Comparison of ENCODE assay signal across 21 cellular contexts in the genomic region with DNA sequence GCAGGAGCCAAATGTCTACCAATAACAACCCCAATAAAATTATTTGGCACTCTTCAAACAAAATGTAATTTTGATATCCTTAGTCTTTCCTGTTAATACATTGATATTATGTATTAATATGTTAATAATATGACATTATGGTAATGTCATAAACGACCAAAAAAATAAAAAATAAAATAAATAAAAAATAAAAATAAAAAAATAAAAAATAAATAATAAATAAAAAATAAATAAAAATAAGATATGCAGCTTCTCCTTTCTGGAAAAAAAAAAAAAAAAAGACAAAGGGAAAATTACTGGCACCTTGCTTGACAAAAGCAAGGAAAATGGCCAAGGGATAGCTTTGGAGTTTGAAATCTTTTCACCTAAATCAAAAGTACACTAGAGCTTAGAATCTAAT.
DNase-seq lines count a peak whose midpoint lies in the region; ATAC-seq, FAIRE-seq and TF ChIP-seq lines count a peak whose summit lies in the region.
"Had no signal": no experiment of that assay in that cellular context is flagged by ENCODE, and none has a peak within 500 bp of the region (broad histone marks: within the 10 kb centered on the region; RNA-seq: fewer than 3 reads in every experiment).

No MANE protein-coding gene starts in this region.

- peaks cover 28% of the 10 kb centered on the region for H3K36me3 Mint-ChIP-seq in osteocyte (ENCODE audit: unreplicated experiment)
- no peaks in the 10 kb centered on the region for H3K36me3 Mint-ChIP-seq in activated T-cell treated with anti-CD3 and anti-CD28 coated beads, Interleukin-2, amount 50 U/mL, for 4 hours (ENCODE audit: insufficient read depth)
- H3K36me3 Mint-ChIP-seq: CD4-positive, CD25-positive, alpha-beta regulatory T cell; CD8-positive, alpha-beta memory T cell had no signal

- TF ChIP-seq POLR2A in ovary (IDR thresholded peaks at IDR 0.05) (no peak), uterus (IDR thresholded peaks at IDR 0.05) (no peak)

- no peaks in the 10 kb centered on the region for H3K9me3 Mint-ChIP-seq in osteocyte (ENCODE audit: unreplicated experiment)
- H3K9me3 Mint-ChIP-seq in activated T-cell treated with anti-CD3 and anti-CD28 coated beads, Interleukin-2, amount 50 U/mL, for 4 hours, result no peaks in the 10 kb centered on the region

- H3K4me3 Mint-ChIP-seq in osteocyte (ENCODE audit: unreplicated experiment), result no peak overlapping the region
- no peak overlapping the region for H3K4me3 Mint-ChIP-seq in activated T-cell treated with anti-CD3 and anti-CD28 coated beads, Interleukin-2, amount 50 U/mL, for 4 hours
- H3K4me3 Mint-ChIP-seq: CD4-positive, CD25-positive, alpha-beta regulatory T cell; CD8-positive, alpha-beta memory T cell had no signal

- H3K4me3 ChIP-seq in ovary, result no peak overlapping the region
- no peak overlapping the region for H3K4me3 ChIP-seq in uterus
- H3K4me3 ChIP-seq: GM23248 had no signal

- DNase-seq in RCC 7860 (ENCODE audit: low spot score) (no peak), osteocyte (ENCODE audit: extremely low spot score, unreplicated experiment) (no peak), ovary (no peak), uterus (no peak)
- no peak for DNase-seq in activated T-cell treated with anti-CD3 and anti-CD28 coated beads, Interleukin-2, amount 50 U/mL, for 4 hours
- DNase-seq: ACHN; BE2C; C1 segment of cervical spinal cord; CD4-positive, CD25-positive, alpha-beta regulatory T cell; CD8-positive, alpha-beta memory T cell; COR-L47; DMS 273 treated with DMSO at 0.1 percent for 48 hours; DMS53; DND-41; EL; GM23248; HCEC 1CT had no signal

- no peak for ATAC-seq in activated T-cell treated with anti-CD3 and anti-CD28 coated beads, Interleukin-2, amount 50 U/mL, for 4 hours

- H3K9me3 ChIP-seq in ovary (no peaks in the 10 kb centered on the region), uterus (no peaks in the 10 kb centered on the region)
- H3K9me3 ChIP-seq: BE2C had no signal

- no peak overlapping the region for H3K27ac ChIP-seq in ovary
- H3K27ac ChIP-seq in uterus, result no peak overlapping the region
- H3K27ac ChIP-seq: GM23248, HL-60 had no signal

- 60 to 70% (median 66%) methylated on average over 1 of the region's 1 CpG for WGBS in ovary, 3 donors

- H3K27ac Mint-ChIP-seq in osteocyte (ENCODE audit: unreplicated experiment), result peak overlapping the region; percentile 12
- H3K27ac Mint-ChIP-seq: CD4-positive, CD25-positive, alpha-beta regulatory T cell; CD8-positive, alpha-beta memory T cell had no signal

- H3K4me1 ChIP-seq in ovary (ENCODE audit: insufficient read depth) (no peaks in the 10 kb centered on the region), uterus (no peaks in the 10 kb centered on the region)
- H3K4me1 ChIP-seq: BE2C had no signal

- H3K27me3 ChIP-seq in ovary (no peaks in the 10 kb centered on the region), uterus (no peaks in the 10 kb centered on the region)
- H3K27me3 ChIP-seq: BE2C had no signal

- TF ChIP-seq CTCF in osteocyte (IDR thresholded peaks at IDR 0.05) (no peak), ovary (IDR thresholded peaks at IDR 0.05) (no peak), uterus (IDR thresholded peaks at IDR 0.05) (no peak)

- no peaks in the 10 kb centered on the region for H3K36me3 ChIP-seq in ovary
- H3K36me3 ChIP-seq in uterus, result no peaks in the 10 kb centered on the region
- H3K36me3 ChIP-seq: BE2C had no signal

- intact Hi-C loops in ovary (cut with DNase I), result no loop called here
- intact Hi-C loops in uterus (cut with DNase I; ENCODE audit: low total_unique reads), result no loop called here

- peaks cover 7% of the 10 kb centered on the region for H3K4me1 Mint-ChIP-seq in osteocyte (ENCODE audit: unreplicated experiment)
- no peaks in the 10 kb centered on the region for H3K4me1 Mint-ChIP-seq in activated T-cell treated with anti-CD3 and anti-CD28 coated beads, Interleukin-2, amount 50 U/mL, for 4 hours (ENCODE audit: low read depth)
- H3K4me1 Mint-ChIP-seq: CD4-positive, CD25-positive, alpha-beta regulatory T cell; CD8-positive, alpha-beta memory T cell had no signal

- TF ChIP-seq EP300 in ovary (IDR thresholded peaks at IDR 0.05), result no peak

- FAIRE-seq in RCC 7860 (lab: Jason Lieb, UNC), result peak; percentile 86
- peak; percentile 75 for FAIRE-seq in endometrium (lab: Jason Lieb, UNC)
- FAIRE-seq: GM12891, HTR-8/SVneo had no signal

- H3K27me3 Mint-ChIP-seq in osteocyte (ENCODE audit: unreplicated experiment), result no peaks in the 10 kb centered on the region
- H3K27me3 Mint-ChIP-seq in activated T-cell treated with anti-CD3 and anti-CD28 coated beads, Interleukin-2, amount 50 U/mL, for 4 hours (ENCODE audit: low read depth), result no peaks in the 10 kb centered on the region
- H3K27me3 Mint-ChIP-seq: CD4-positive, CD25-positive, alpha-beta regulatory T cell; CD8-positive, alpha-beta memory T cell had no signal
